Comparison of ENCODE assay signal across 13 cellular contexts in genomic region chr12:81942588-81942987, GRCh38.
DNase-seq lines count a peak whose midpoint lies in the region; ATAC-seq and TF ChIP-seq lines count a peak whose summit lies in the region.
"Had no signal": no experiment of that assay in that cellular context is flagged by ENCODE, and none has a peak within 500 bp of the region (broad histone marks: within the 10 kb centered on the region; RNA-seq: fewer than 3 reads in every experiment).

No MANE protein-coding gene starts in this region.

- peaks cover 60% of the 10 kb centered on the region for H3K4me1 Mint-ChIP-seq in activated naive CD4-positive, alpha-beta T cell treated with anti-CD3 and anti-CD28 coated beads, Interleukin-2, amount 50 U/mL, for 24 hours
- H3K4me1 Mint-ChIP-seq in T-helper 17 cell = peaks cover 13% of the 10 kb centered on the region
- H3K4me1 Mint-ChIP-seq: naive B cell had no signal

- WGBS in testis, 2 donors = 60 to 66% methylated on average over 4 of the region's 4 CpGs

- no peak for TF ChIP-seq CTCF in testis (IDR thresholded peaks at IDR 0.05)

- H3K27ac Mint-ChIP-seq in activated naive CD4-positive, alpha-beta T cell treated with anti-CD3 and anti-CD28 coated beads, Interleukin-2, amount 50 U/mL, for 24 hours = peak overlapping the region; percentile 76
- no peak overlapping the region for H3K27ac Mint-ChIP-seq in T-helper 17 cell
- H3K27ac Mint-ChIP-seq: dendritic cell treated with granulocyte-macrophage colony-stimulating factor and Interleukin-4, amounts not matched to agents 40 ng/mL and 50 ng/mL, for 4 days; naive B cell had no signal

- no peak overlapping the region for H3K27ac ChIP-seq in testis

- intact Hi-C loops in testis (cut with DNase I; ENCODE audit: low total_unique reads) = no loop called here

- no peaks in the 10 kb centered on the region for H3K36me3 Mint-ChIP-seq in activated naive CD4-positive, alpha-beta T cell treated with anti-CD3 and anti-CD28 coated beads, Interleukin-2, amount 50 U/mL, for 24 hours
- H3K36me3 Mint-ChIP-seq in T-helper 17 cell (ENCODE audit: low read depth) = no peaks in the 10 kb centered on the region
- H3K36me3 Mint-ChIP-seq: naive B cell had no signal

- peaks cover 6% of the 10 kb centered on the region for H3K9me3 Mint-ChIP-seq in activated naive CD4-positive, alpha-beta T cell treated with anti-CD3 and anti-CD28 coated beads, Interleukin-2, amount 50 U/mL, for 24 hours
- H3K9me3 Mint-ChIP-seq: dendritic cell treated with granulocyte-macrophage colony-stimulating factor and Interleukin-4, amounts not matched to agents 40 ng/mL and 50 ng/mL, for 4 days had no signal

- H3K9me3 ChIP-seq in T-helper 17 cell (ENCODE audit: control insufficient read depth, low read length, poor library complexity, severe bottlenecking) = no peaks in the 10 kb centered on the region
- H3K9me3 ChIP-seq in testis = no peaks in the 10 kb centered on the region
- H3K9me3 ChIP-seq: heart left ventricle had no signal

- TF ChIP-seq POLR2A in testis (IDR thresholded peaks at IDR 0.05) = no peak

- H3K4me1 ChIP-seq in testis = no peaks in the 10 kb centered on the region

- H3K4me3 ChIP-seq in testis = no peak overlapping the region
- H3K4me3 ChIP-seq: heart left ventricle had no signal

- H3K27me3 Mint-ChIP-seq in activated naive CD4-positive, alpha-beta T cell treated with anti-CD3 and anti-CD28 coated beads, Interleukin-2, amount 50 U/mL, for 24 hours = no peaks in the 10 kb centered on the region
- no peaks in the 10 kb centered on the region for H3K27me3 Mint-ChIP-seq in T-helper 17 cell
- H3K27me3 Mint-ChIP-seq: naive B cell had no signal

- no peaks in the 10 kb centered on the region for H3K36me3 ChIP-seq in testis (ENCODE audit: low read depth, missing control alignments)
- H3K36me3 ChIP-seq: heart left ventricle had no signal

- H3K4me3 Mint-ChIP-seq in activated naive CD4-positive, alpha-beta T cell treated with anti-CD3 and anti-CD28 coated beads, Interleukin-2, amount 50 U/mL, for 24 hours = peak overlapping the region; percentile 63
- peak overlapping the region; percentile 36 for H3K4me3 Mint-ChIP-seq in T-helper 17 cell
- H3K4me3 Mint-ChIP-seq: dendritic cell treated with granulocyte-macrophage colony-stimulating factor and Interleukin-4, amounts not matched to agents 40 ng/mL and 50 ng/mL, for 4 days; naive B cell had no signal

- ATAC-seq in HG03342 (IDR thresholded peaks at IDR 0.05; ENCODE audit: unreplicated experiment) = peak; percentile 78
- ATAC-seq in T-helper 17 cell = peak; percentile 82
- no peak for ATAC-seq in HG02884 (IDR thresholded peaks at IDR 0.05; ENCODE audit: unreplicated experiment)
- ATAC-seq in GM21529 (IDR thresholded peaks at IDR 0.05; ENCODE audit: unreplicated experiment) = no peak

- H3K27me3 ChIP-seq in testis = no peaks in the 10 kb centered on the region

- no peak for DNase-seq in activated naive CD4-positive, alpha-beta T cell (lab: John Stamatoyannopoulos, UW)
- no peak for DNase-seq in T-helper 17 cell
- no peak for DNase-seq in testis
- DNase-seq in NCI-H69 (lab: John Stamatoyannopoulos, UW) = no peak
- DNase-seq: heart left ventricle; naive B cell; NCI-H1417 treated with DMSO at 0.1 percent for 48 hours; stimulated activated CD4-positive, alpha-beta T cell treated with anti-CD3 and anti-CD28 coated beads, Interleukin-4, amount 100 ng/mL, for 4 hours had no signal

Comparison
In these comparisons a context has a peak if more than half of its experiments do, and no peak if none do; other contexts are left out.
1. ATAC-seq: peak in HG03342 (single experiment) and T-helper 17 cell (single experiment); none in HG02884 (single experiment) and GM21529 (single experiment).